In the genomic region with DNA sequence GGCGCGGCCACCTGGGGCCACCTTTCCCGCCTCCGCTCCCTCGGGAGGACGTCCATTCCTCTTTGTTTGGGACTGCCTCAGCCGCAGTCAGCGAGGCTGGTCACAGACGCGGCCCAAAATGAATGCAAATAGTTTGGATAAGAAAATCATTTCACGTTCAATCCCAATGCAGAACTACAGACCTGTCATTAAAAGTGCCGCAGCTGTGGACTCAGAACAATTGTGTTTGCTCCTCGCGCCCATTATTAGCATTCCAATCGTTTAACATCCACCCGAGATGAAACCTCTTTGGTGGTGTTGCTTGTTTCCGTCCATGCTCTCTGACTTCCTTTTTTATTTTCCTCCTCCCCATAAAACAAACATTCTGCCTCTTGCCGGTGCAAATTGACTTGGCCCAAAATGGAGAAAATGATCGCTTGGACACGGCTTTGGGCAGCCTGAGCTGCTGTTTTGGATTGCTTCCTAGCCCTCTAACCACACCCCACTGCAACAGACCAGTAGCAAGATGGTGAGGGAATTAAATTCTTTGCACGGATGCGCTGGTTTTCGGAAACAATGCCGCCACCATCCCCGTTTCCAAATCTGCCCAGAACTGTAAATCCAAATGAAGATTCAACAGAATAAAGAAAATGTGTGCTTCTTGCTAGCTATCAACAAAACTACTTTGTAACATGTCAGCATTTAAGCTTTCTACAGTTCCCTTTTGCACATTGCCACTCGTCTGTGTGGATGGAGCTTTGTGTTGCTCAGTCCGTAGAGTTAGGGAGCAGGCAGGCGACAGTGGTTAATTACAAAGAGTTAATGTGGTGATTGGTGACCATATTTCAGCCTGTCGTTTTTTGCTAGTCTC, we compare ENCODE assay signal across 8 cellular contexts. TPM values are rescaled to one million over a fixed set of nuclear protein-coding genes. Genes with fewer than 3 reads are reported as not detected.
DNase-seq lines count a peak whose midpoint lies in the region; ATAC-seq, FAIRE-seq and TF ChIP-seq lines count a peak whose summit lies in the region.

No MANE protein-coding gene starts in this region.

- H3K36me3 ChIP-seq in pancreas = no peaks in the 10 kb centered on the region

- no peak for TF ChIP-seq POLR2A in H54 (IDR thresholded peaks at IDR 0.05; ENCODE audit: low read depth, low read length)

- WGBS in pancreas, 2 donors = 2 to 3% methylated on average over 29 of the region's 29 CpGs

- DNase-seq in DMS 273 (lab: John Stamatoyannopoulos, UW; ENCODE audit: unreplicated experiment) = peak; percentile 75
- DNase-seq in H54 (ENCODE audit: insufficient read length, low spot score) = peak; percentile 51
- DNase-seq in NCI-H748 (lab: John Stamatoyannopoulos, UW; ENCODE audit: unreplicated experiment) = peak; percentile 83
- DNase-seq in amniotic epithelial cell (ENCODE audit: low read depth) = peak; percentile 29
- DNase-seq in left cardiac atrium = peak; percentile 26
- DNase-seq in pancreas = peak in 2 of 6 donors; percentile 6 to 36

- H3K4me1 ChIP-seq in pancreas = peaks cover 0 to 4% (median 4%) of the 10 kb centered on the region in 3 donors

- intact Hi-C loops in left cardiac atrium (cut with DNase I) = no loop called here
- intact Hi-C loops in pancreas (cut with DNase I) = no loop called here

- peak; percentile 45 to 61 for ATAC-seq in left cardiac atrium
- ATAC-seq in pancreas = peak; percentile 36 to 49 (median 44)
- ATAC-seq in GM19035 (IDR thresholded peaks at IDR 0.05; ENCODE audit: unreplicated experiment) = no peak
- ATAC-seq in GM18907 (IDR thresholded peaks at IDR 0.05; ENCODE audit: unreplicated experiment) = no peak

- TF ChIP-seq CTCF in pancreas (IDR thresholded peaks at IDR 0.05) = no peak

- no peaks in the 10 kb centered on the region for H3K9me3 ChIP-seq in pancreas

- H3K27me3 ChIP-seq in pancreas = no peaks in the 10 kb centered on the region

- H3K4me3 ChIP-seq in pancreas = peak overlapping the region; percentile 68 to 99 (median 94)

- FAIRE-seq in H54 (lab: Jason Lieb, UNC) = peak; percentile 36
- no peak for FAIRE-seq in pancreas (lab: Jason Lieb, UNC)

- H3K27ac ChIP-seq in pancreas = peak overlapping the region; percentile 1 to 64 (median 56)

RNA-seq across cellular contexts. Expression of a gene that starts 0.8 kb away (rescaled TPM):
- 10 to 100 TPM; 13.9 to 14.7 TPM for total RNA-seq in left cardiac atrium
- total RNA-seq in pancreas = 10 to 100 TPM in 1 of 6 donors, 1 to 10 TPM in 5; 7.0 to 15.0 (median 9.2) TPM
- 1 to 10 TPM; 1.8 to 1.9 TPM for polyA plus RNA-seq in pancreas

RNA-seq across cellular contexts. Expression of a gene that starts 0.9 kb away (rescaled TPM):
- 1 to 10 TPM; 7.4 to 8.3 TPM for total RNA-seq in left cardiac atrium
- 1 to 10 TPM; 1.5 to 3.8 (median 2.6) TPM for total RNA-seq in pancreas
- polyA plus RNA-seq in pancreas = 1 to 10 TPM in 1 of 2 donors, under 1 TPM in 1; 0.84 to 1.7 TPM

Comparison
In these comparisons a context has a peak if more than half of its experiments do, and no peak if none do; other contexts are left out.
1. ATAC-seq: peak in left cardiac atrium (2 of 2) and pancreas (4 of 4); none in GM19035 (single experiment) and GM18907 (single experiment).